ENCODE assay signal across 25 cellular contexts in the genomic region with DNA sequence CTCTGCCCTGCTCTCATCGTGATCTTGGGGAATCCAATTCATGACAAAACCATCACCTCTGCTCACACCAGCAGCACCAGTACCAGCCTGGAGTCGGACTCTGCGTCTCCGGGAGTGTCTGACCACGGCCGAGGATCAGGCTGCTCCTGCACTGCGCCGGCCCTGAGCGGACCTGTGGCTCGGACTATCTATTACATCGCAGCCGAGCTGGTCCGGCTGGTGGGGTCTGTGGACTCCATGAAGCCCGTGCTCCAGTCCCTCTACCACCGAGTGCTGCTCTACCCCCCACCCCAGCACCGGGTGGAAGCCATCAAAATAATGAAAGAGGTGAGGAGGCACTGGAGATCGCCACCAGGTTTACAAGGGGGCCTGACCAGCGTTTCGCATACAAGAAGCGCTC. TPM values are rescaled to one million over a fixed set of nuclear protein-coding genes. Genes with fewer than 3 reads are reported as not detected.
DNase-seq lines count a peak whose midpoint lies in the region; FAIRE-seq and TF ChIP-seq lines count a peak whose summit lies in the region.
"Had no signal": no experiment of that assay in that cellular context is flagged by ENCODE, and none has a peak within 500 bp of the region (broad histone marks: within the 10 kb centered on the region; RNA-seq: fewer than 3 reads in every experiment).

No MANE protein-coding gene starts in this region.

- no peaks in the 10 kb centered on the region for H3K27me3 ChIP-seq in right atrium auricular region
- H3K27me3 ChIP-seq: BLaER1 had no signal

- H3K9me3 ChIP-seq in kidney (ENCODE audit: control insufficient read depth in 1 of 2, low read length in 2 of 2), result no peaks in the 10 kb centered on the region
- no peaks in the 10 kb centered on the region for H3K9me3 ChIP-seq in right atrium auricular region
- H3K9me3 ChIP-seq: BE2C, BLaER1, Caco-2 had no signal

- no peak overlapping the region for H3K27ac Mint-ChIP-seq in osteocyte (ENCODE audit: unreplicated experiment)
- H3K27ac Mint-ChIP-seq: CD4-positive, alpha-beta T cell; CD8-positive, alpha-beta T cell had no signal

- TF ChIP-seq CTCF in 22Rv1 (IDR thresholded peaks at IDR 0.05) (no peak), VCaP (conservative IDR thresholded peaks at IDR 0.05) (no peak), kidney (IDR thresholded peaks at IDR 0.05; ENCODE audit: borderline replicate concordance, extremely low read depth, insufficient read depth) (no peak), osteocyte (IDR thresholded peaks at IDR 0.05) (no peak), right atrium auricular region (IDR thresholded peaks at IDR 0.05) (no peak)

- intact Hi-C loops in kidney (cut with DNase I), result no loop called here

- no peaks in the 10 kb centered on the region for H3K36me3 Mint-ChIP-seq in osteocyte (ENCODE audit: unreplicated experiment)
- H3K36me3 Mint-ChIP-seq: CD8-positive, alpha-beta T cell had no signal

- DNase-seq in kidney (peak; percentile 59), osteocyte (ENCODE audit: extremely low spot score, unreplicated experiment) (peak; percentile 78), right atrium auricular region (ENCODE audit: low spot score) (no peak), inferior parietal cortex (ENCODE audit: extremely low spot score) (no peak)
- no peak for DNase-seq in activated T-cell treated with anti-CD3 and anti-CD28 coated beads, Interleukin-2, amount 50 U/mL, for 1 hour
- DNase-seq: 8988T; ACHN; BE2C; C1 segment of cervical spinal cord; Caco-2; Calu3; CD4-positive, alpha-beta T cell; CD8-positive, alpha-beta T cell; DMS79 treated with DMSO at 0.1 percent for 48 hours; GF-D8 had no signal

- H3K27me3 Mint-ChIP-seq in osteocyte (ENCODE audit: unreplicated experiment), result peaks cover 3% of the 10 kb centered on the region

- no peaks in the 10 kb centered on the region for H3K4me1 ChIP-seq in kidney (ENCODE audit: control insufficient read depth in 1 of 2, insufficient read depth in 1 of 2, low read depth in 1 of 2, low read length in 2 of 2)
- H3K4me1 ChIP-seq in right atrium auricular region, result no peaks in the 10 kb centered on the region
- H3K4me1 ChIP-seq: BE2C, BLaER1, Caco-2 had no signal

- H3K36me3 ChIP-seq in kidney (ENCODE audit: control insufficient read depth in 1 of 2, insufficient read depth in 2 of 2, low read length in 2 of 2) (no peaks in the 10 kb centered on the region), right atrium auricular region (no peaks in the 10 kb centered on the region)
- H3K36me3 ChIP-seq: BE2C, BLaER1 had no signal

- no peaks in the 10 kb centered on the region for H3K9me3 Mint-ChIP-seq in osteocyte (ENCODE audit: unreplicated experiment)
- H3K9me3 Mint-ChIP-seq: CD4-positive, alpha-beta T cell; CD8-positive, alpha-beta T cell had no signal

- H3K27ac ChIP-seq in 22Rv1 (peak overlapping the region; percentile 89), VCaP (peak overlapping the region; percentile 95), kidney (ENCODE audit: low read depth in 2 of 2, low read length in 2 of 2) (no peak overlapping the region), right atrium auricular region (no peak overlapping the region)
- H3K27ac ChIP-seq: BLaER1 had no signal

- H3K4me3 ChIP-seq in kidney (ENCODE audit: low read length in 2 of 2), result no peak overlapping the region
- H3K4me3 ChIP-seq in right atrium auricular region, result no peak overlapping the region
- H3K4me3 ChIP-seq: BLaER1 had no signal

- FAIRE-seq in kidney (lab: Jason Lieb, UNC), result no peak
- FAIRE-seq: A204.1, D721Med, G401.6, GM12891, GM18507 had no signal

- no peak overlapping the region for H3K9ac ChIP-seq in kidney (ENCODE audit: low read length in 2 of 2)
- H3K9ac ChIP-seq: BLaER1 had no signal

- no peak overlapping the region for H3K4me3 Mint-ChIP-seq in osteocyte (ENCODE audit: unreplicated experiment)
- H3K4me3 Mint-ChIP-seq: CD4-positive, alpha-beta T cell; CD8-positive, alpha-beta T cell had no signal

- no peaks in the 10 kb centered on the region for H3K4me1 Mint-ChIP-seq in osteocyte (ENCODE audit: unreplicated experiment)

RNA-seq across cellular contexts. Expression of a gene that starts 37.2 kb away (rescaled TPM):
- not detected for total RNA-seq in kidney
- polyA plus RNA-seq in kidney (ENCODE audit: insufficient read depth, low read depth, low replicate concordance), result not detected
- total RNA-seq in osteocyte, result not detected in 2 replicates
- total RNA-seq in right atrium auricular region, result not detected
- total RNA-seq: A673; Caco-2; Calu3; CD4-positive, alpha-beta T cell; CD8-positive, alpha-beta T cell had no signal
- polyA plus RNA-seq: AG04450 had no signal

Comparison
In these comparisons a context has a peak if more than half of its experiments do, and no peak if none do; other contexts are left out.
1. H3K27ac ChIP-seq: peak in 22Rv1 (single experiment) and VCaP (single experiment); none in kidney (0 of 2) and right atrium auricular region (0 of 2).
2. DNase-seq: peak in kidney (single experiment) and osteocyte (single experiment); none in right atrium auricular region (single experiment), activated T-cell treated with anti-CD3 and anti-CD28 coated beads, Interleukin-2, amount 50 U/mL, for 1 hour (single experiment) and inferior parietal cortex (single experiment).